21 cellular contexts compared by ENCODE assay signal in the genomic region with DNA sequence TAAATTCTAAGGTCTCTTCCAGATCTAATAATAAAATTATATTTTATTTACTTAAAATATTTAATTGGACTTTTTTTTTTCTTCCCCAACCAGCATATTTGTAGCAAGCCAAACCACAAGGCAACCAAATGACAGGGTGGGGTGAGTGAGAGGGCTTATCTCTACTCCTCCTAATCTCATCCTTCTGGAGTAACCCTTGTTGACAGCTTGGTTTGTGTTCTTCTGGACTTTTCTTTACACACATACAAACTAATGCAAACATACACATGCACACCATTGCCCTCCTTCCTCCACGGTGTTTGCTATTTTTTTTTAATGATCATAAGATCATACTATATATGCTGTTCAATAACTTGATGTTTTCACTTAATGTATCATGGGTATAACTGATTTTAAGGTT.
A peak's percentile ranks its signal among the peaks of the same experiment; 100 is the strongest.
DNase-seq lines count a peak whose midpoint lies in the region; ATAC-seq, FAIRE-seq and TF ChIP-seq lines count a peak whose summit lies in the region.
"Had no signal": no experiment of that assay in that cellular context is flagged by ENCODE, and none has a peak within 500 bp of the region (broad histone marks: within the 10 kb centered on the region; RNA-seq: fewer than 3 reads in every experiment).

No MANE protein-coding gene starts in this region.

- H3K9me3 Mint-ChIP-seq in natural killer cell, result no peaks in the 10 kb centered on the region
- no peaks in the 10 kb centered on the region for H3K9me3 Mint-ChIP-seq in CD8-positive, alpha-beta T cell
- H3K9me3 Mint-ChIP-seq: CD14-positive monocyte had no signal

- intact Hi-C loops in natural killer cell (cut with micrococcal nuclease), result no loop called here
- intact Hi-C loops in CD8-positive, alpha-beta T cell (cut with DNase I, micrococcal nuclease), result no loop called here

- H2AFZ ChIP-seq in Karpas-422 (ENCODE audit: low read length) (no peak overlapping the region), trophoblast cell (ENCODE audit: insufficient read depth, low read length, poor library complexity) (no peak overlapping the region)

- peak overlapping the region in 1 of 2 donors; percentile 5 for H3K27ac Mint-ChIP-seq in natural killer cell
- no peak overlapping the region for H3K27ac Mint-ChIP-seq in CD8-positive, alpha-beta T cell
- H3K27ac Mint-ChIP-seq: B cell, CD14-positive monocyte had no signal

- WGBS in trophoblast cell (ENCODE audit: extremely low coverage, insufficient coverage, insufficient read length), result no CpG with 5 or more reads among the region's 1 CpG

- H3K4me3 Mint-ChIP-seq in natural killer cell, result peak overlapping the region; percentile 14
- H3K4me3 Mint-ChIP-seq in CD8-positive, alpha-beta T cell, result no peak overlapping the region
- H3K4me3 Mint-ChIP-seq: B cell, CD14-positive monocyte had no signal

- H3K79me2 ChIP-seq in Karpas-422 (ENCODE audit: low read length) (no peaks in the 10 kb centered on the region), trophoblast cell (ENCODE audit: control insufficient read depth, insufficient read depth, low read length, poor library complexity) (no peaks in the 10 kb centered on the region)

- FAIRE-seq in GM19239 (lab: Jason Lieb, UNC), result no peak
- FAIRE-seq: A549, GM12878, H54 had no signal

- H3K14ac ChIP-seq in trophoblast cell (ENCODE audit: low read length), result no peak overlapping the region

- peaks cover 0 to 2% of the 10 kb centered on the region in 2 donors for H3K27me3 Mint-ChIP-seq in natural killer cell (ENCODE audit: low read depth in 2 of 2)
- no peaks in the 10 kb centered on the region for H3K27me3 Mint-ChIP-seq in CD8-positive, alpha-beta T cell (ENCODE audit: low read depth)
- H3K27me3 Mint-ChIP-seq: B cell had no signal

- POLR2A ChIA-PET in CD8-positive, alpha-beta T cell (lab: Charles Lee), result no interaction called here

- no peak overlapping the region for H3K4me3 ChIP-seq in Karpas-422 (ENCODE audit: low read length)
- H3K4me3 ChIP-seq in trophoblast cell (ENCODE audit: low read depth, low read length), result no peak overlapping the region
- H3K4me3 ChIP-seq in CD8-positive, alpha-beta T cell (ENCODE audit: low read depth, low read length), result no peak overlapping the region
- H3K4me3 ChIP-seq: A549, GM12878, Peyer's patch, SJCRH30 had no signal

- H4K91ac ChIP-seq in trophoblast cell (ENCODE audit: low read depth, low read length), result no peak overlapping the region

- no peak overlapping the region for H2BK120ac ChIP-seq in trophoblast cell (ENCODE audit: insufficient read depth, low read length, poor library complexity)

- no peak overlapping the region for H4K12ac ChIP-seq in trophoblast cell (ENCODE audit: low read depth, low read length)

- H3K9ac ChIP-seq in Karpas-422 (ENCODE audit: low read length) (no peak overlapping the region), trophoblast cell (ENCODE audit: low read length) (no peak overlapping the region)

- H3K4me1 Mint-ChIP-seq in natural killer cell, result peaks cover 6 to 10% of the 10 kb centered on the region in 2 donors
- peaks cover 2% of the 10 kb centered on the region for H3K4me1 Mint-ChIP-seq in CD8-positive, alpha-beta T cell (ENCODE audit: low read depth)

- no peaks in the 10 kb centered on the region for H4K20me1 ChIP-seq in Karpas-422 (ENCODE audit: insufficient read depth, low read depth, low read length)

- no peak overlapping the region for H4K8ac ChIP-seq in trophoblast cell (ENCODE audit: low read depth, low read length)

- no peaks in the 10 kb centered on the region for H3K36me3 Mint-ChIP-seq in natural killer cell
- no peaks in the 10 kb centered on the region for H3K36me3 Mint-ChIP-seq in CD8-positive, alpha-beta T cell
- H3K36me3 Mint-ChIP-seq: CD14-positive monocyte had no signal

- H3K36me3 ChIP-seq in Karpas-422 (ENCODE audit: insufficient read depth, low read length) (no peaks in the 10 kb centered on the region), trophoblast cell (ENCODE audit: control insufficient read depth in 1 of 2, insufficient read depth in 2 of 2, low read length in 2 of 2) (no peaks in the 10 kb centered on the region)
- no peaks in the 10 kb centered on the region for H3K36me3 ChIP-seq in CD8-positive, alpha-beta T cell (ENCODE audit: insufficient read depth, low read length)
- H3K36me3 ChIP-seq: Peyer's patch, SJCRH30 had no signal

- no peak overlapping the region for H2BK12ac ChIP-seq in trophoblast cell (ENCODE audit: low read length)

- no peaks in the 10 kb centered on the region for H3K27me3 ChIP-seq in Karpas-422 (ENCODE audit: low read length)
- no peaks in the 10 kb centered on the region for H3K27me3 ChIP-seq in trophoblast cell (ENCODE audit: insufficient read depth, low read length)
- peaks cover 4% of the 10 kb centered on the region for H3K27me3 ChIP-seq in CD8-positive, alpha-beta T cell (ENCODE audit: insufficient read depth, low read length)
- H3K27me3 ChIP-seq: Peyer's patch, SJCRH30 had no signal

- no peak overlapping the region for H3K4ac ChIP-seq in trophoblast cell (ENCODE audit: low read depth, low read length)

- H3K9me3 ChIP-seq in Karpas-422 (ENCODE audit: low read length) (no peaks in the 10 kb centered on the region), trophoblast cell (ENCODE audit: insufficient read depth, low read depth, low read length) (no peaks in the 10 kb centered on the region)
- no peaks in the 10 kb centered on the region for H3K9me3 ChIP-seq in CD8-positive, alpha-beta T cell (ENCODE audit: low read length)
- H3K9me3 ChIP-seq: A549, Peyer's patch, SJCRH30 had no signal

- no peaks in the 10 kb centered on the region for H3K79me1 ChIP-seq in trophoblast cell (ENCODE audit: low read length)

- H2AK5ac ChIP-seq in trophoblast cell (ENCODE audit: low read length), result no peak overlapping the region

- no peak for ATAC-seq in natural killer cell
- ATAC-seq in CD8-positive, alpha-beta T cell, result no peak
- ATAC-seq: A549, GM12878 had no signal

- H3K18ac ChIP-seq in trophoblast cell (ENCODE audit: low read length), result no peak overlapping the region

- H3K27ac ChIP-seq in Karpas-422 (ENCODE audit: low read length) (peak overlapping the region; percentile 94; the same call in 1 of the 2 replicates), trophoblast cell (ENCODE audit: low read depth, low read length) (no peak overlapping the region)
- no peak overlapping the region for H3K27ac ChIP-seq in CD8-positive, alpha-beta T cell (ENCODE audit: low read depth, low read length)
- H3K27ac ChIP-seq: A549, Peyer's patch, SJCRH30 had no signal

- CTCF ChIA-PET in CD8-positive, alpha-beta T cell (lab: Charles Lee), result no interaction called here

- peaks cover 69% of the 10 kb centered on the region for H3K4me1 ChIP-seq in Karpas-422 (ENCODE audit: low read length)
- no peaks in the 10 kb centered on the region for H3K4me1 ChIP-seq in trophoblast cell (ENCODE audit: control insufficient read depth in 1 of 2, insufficient read depth in 2 of 2, low read length in 2 of 2)
- H3K4me1 ChIP-seq in CD8-positive, alpha-beta T cell (ENCODE audit: insufficient read depth, low read length), result no peaks in the 10 kb centered on the region
- H3K4me1 ChIP-seq: Peyer's patch, SJCRH30 had no signal

- no peak overlapping the region for H3K23ac ChIP-seq in trophoblast cell (ENCODE audit: low read length)

- no peak overlapping the region for H2BK5ac ChIP-seq in trophoblast cell (ENCODE audit: low read depth, low read length, poor library complexity)

- H3K9me2 ChIP-seq in Karpas-422 (replicated peaks; ENCODE audit: insufficient read depth, low read length), result no peaks in the 10 kb centered on the region

- peak; percentile 40 for DNase-seq in Karpas-422
- DNase-seq in OCI-M1 (lab: John Stamatoyannopoulos, UW), result peak; percentile 74
- DNase-seq in amniotic epithelial cell (ENCODE audit: low read depth), result peak; percentile 57
- no peak for DNase-seq in natural killer cell
- no peak for DNase-seq in HCEC 1CT
- no peak for DNase-seq in trophoblast cell
- DNase-seq in CD8-positive, alpha-beta T cell, result no peak
- no peak for DNase-seq in GM19239 (ENCODE audit: insufficient read length, low spot score)
- DNase-seq: DMS79 treated with DMSO at 0.1 percent for 48 hours; NCI-H1092; NCI-H1436 treated with DMSO at 0.1 percent for 48 hours; NCI-H2029; NCI-H69; NK-92 treated with Interleukin-12 subunit alpha and Interleukin-12 subunit beta, amount 100 ng/mL, for 24 hours; Peyer's patch; SJCRH30 had no signal

- TF ChIP-seq CTCF in natural killer cell (IDR thresholded peaks at IDR 0.05), result no peak
- no peak for TF ChIP-seq CTCF in CD8-positive, alpha-beta T cell (IDR thresholded peaks at IDR 0.05)

- H3K4me2 ChIP-seq in Karpas-422 (ENCODE audit: low read depth, low read length, poor library complexity, severe bottlenecking), result no peak overlapping the region
- no peak overlapping the region for H3K4me2 ChIP-seq in trophoblast cell (ENCODE audit: low read length)
- H3K4me2 ChIP-seq: A549 had no signal

Comparison
In these comparisons a context has a peak if more than half of its experiments do, and no peak if none do; other contexts are left out.
1. DNase-seq: peak in Karpas-422 (single experiment), OCI-M1 (single experiment) and amniotic epithelial cell (single experiment); none in natural killer cell (single experiment), HCEC 1CT (single experiment), trophoblast cell (0 of 2), CD8-positive, alpha-beta T cell (0 of 7) and GM19239 (single experiment).